1 cellular context compared by ENCODE assay signal in the genomic region with DNA sequence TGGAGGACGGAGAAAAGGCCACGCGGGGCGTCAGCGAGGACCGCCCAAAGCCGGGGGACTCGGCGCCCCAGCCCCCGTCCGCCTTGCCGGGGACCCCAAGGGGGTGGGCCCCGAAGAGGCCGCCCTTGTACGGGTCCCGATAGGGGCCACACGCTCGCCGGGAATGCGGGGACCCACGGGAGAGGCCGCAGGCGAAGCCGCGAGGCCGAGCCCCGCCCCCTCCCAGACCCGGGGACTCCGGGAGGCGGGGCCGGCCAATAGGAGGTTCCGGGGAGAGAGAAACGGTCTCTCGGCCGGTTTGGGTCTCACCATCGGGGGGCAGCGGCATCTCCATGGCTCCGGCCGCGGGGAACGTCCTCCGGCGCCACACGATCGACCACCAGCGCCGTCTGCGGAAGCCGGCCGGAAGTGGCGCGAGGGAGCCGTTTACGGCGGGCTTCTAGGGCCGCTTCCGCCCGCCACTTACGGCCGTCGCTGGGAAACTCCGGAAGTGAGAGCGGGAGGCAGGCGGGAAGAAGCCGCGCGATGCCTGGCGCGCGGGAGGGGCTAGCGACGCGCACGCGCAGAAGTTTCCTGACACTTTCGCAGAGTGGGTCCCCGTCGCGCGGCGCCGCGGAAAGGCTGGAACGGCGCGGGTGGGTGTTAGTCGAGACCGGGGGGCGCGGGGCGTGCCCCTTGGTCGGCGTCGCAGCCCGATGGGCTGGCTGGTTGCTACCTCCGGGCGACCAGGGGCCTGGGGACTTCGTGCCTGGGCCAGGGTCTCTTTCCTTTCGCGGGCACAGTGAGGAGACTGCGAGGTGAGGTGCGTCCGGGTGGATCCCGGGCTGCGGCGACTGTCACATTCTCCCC.
TF ChIP-seq lines count a peak whose summit lies in the region.

A gene with protein sequence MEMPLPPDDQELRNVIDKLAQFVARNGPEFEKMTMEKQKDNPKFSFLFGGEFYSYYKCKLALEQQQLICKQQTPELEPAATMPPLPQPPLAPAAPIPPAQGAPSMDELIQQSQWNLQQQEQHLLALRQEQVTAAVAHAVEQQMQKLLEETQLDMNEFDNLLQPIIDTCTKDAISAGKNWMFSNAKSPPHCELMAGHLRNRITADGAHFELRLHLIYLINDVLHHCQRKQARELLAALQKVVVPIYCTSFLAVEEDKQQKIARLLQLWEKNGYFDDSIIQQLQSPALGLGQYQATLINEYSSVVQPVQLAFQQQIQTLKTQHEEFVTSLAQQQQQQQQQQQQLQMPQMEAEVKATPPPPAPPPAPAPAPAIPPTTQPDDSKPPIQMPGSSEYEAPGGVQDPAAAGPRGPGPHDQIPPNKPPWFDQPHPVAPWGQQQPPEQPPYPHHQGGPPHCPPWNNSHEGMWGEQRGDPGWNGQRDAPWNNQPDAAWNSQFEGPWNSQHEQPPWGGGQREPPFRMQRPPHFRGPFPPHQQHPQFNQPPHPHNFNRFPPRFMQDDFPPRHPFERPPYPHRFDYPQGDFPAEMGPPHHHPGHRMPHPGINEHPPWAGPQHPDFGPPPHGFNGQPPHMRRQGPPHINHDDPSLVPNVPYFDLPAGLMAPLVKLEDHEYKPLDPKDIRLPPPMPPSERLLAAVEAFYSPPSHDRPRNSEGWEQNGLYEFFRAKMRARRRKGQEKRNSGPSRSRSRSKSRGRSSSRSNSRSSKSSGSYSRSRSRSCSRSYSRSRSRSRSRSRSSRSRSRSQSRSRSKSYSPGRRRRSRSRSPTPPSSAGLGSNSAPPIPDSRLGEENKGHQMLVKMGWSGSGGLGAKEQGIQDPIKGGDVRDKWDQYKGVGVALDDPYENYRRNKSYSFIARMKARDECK (minus strand): TSS at position 393 of the 849 bp plus-strand sequence. CDS start 59 bp downstream, at position 334.

TF ChIP-seq in HEK293, 187 proteins besides CTCF, POLR2A, EP300 and RAD21 (continued from another document and continues in another):
- TF ChIP-seq, protein P1, sequence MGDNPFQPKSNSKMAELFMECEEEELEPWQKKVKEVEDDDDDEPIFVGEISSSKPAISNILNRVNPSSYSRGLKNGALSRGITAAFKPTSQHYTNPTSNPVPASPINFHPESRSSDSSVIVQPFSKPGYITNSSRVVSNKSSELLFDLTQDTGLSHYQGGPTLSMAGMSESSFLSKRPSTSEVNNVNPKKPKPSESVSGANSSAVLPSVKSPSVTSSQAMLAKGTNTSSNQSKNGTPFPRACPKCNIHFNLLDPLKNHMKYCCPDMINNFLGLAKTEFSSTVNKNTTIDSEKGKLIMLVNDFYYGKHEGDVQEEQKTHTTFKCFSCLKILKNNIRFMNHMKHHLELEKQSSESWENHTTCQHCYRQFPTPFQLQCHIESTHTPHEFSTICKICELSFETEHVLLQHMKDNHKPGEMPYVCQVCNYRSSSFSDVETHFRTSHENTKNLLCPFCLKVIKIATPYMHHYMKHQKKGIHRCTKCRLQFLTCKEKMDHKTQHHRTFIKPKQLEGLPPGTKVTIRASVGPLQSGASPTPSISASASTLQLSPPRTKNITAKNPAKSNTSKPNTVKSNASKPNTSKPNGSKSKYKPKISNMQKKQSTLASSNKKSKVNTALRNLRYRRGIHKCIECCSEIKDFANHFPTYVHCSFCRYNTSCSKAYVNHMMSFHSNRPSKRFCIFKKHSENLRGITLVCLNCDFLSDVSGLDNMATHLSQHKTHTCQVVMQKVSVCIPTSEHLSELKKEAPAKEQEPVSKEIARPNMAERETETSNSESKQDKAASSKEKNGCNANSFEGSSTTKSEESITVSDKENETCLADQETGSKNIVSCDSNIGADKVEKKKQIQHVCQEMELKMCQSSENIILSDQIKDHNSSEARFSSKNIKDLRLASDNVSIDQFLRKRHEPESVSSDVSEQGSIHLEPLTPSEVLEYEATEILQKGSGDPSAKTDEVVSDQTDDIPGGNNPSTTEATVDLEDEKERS (tag by site-specific recombination; IDR thresholded peaks at IDR 0.05): no peak
- TF ChIP-seq ZNF138 (tag by site-specific recombination; IDR thresholded peaks at IDR 0.05; ENCODE audit: borderline replicate concordance) (no peak), ZNF146 (tag by site-specific recombination; IDR thresholded peaks at IDR 0.05) (no peak), ZNF792 (tag by site-specific recombination; IDR thresholded peaks at IDR 0.05) (no peak), SCRT1 (tag by site-specific recombination; IDR thresholded peaks at IDR 0.05; ENCODE audit: borderline replicate concordance) (no peak), ZNF843 (tag by site-specific recombination; IDR thresholded peaks at IDR 0.05) (peak; percentile 38; the same call in 1 of the 2 replicates), ZNF664 (tag by site-specific recombination; IDR thresholded peaks at IDR 0.05) (no peak), RBAK (tag by site-specific recombination; IDR thresholded peaks at IDR 0.05) (no peak), GLI4 (tag by site-specific recombination; IDR thresholded peaks at IDR 0.05) (no peak), ZSCAN16 (tag by site-specific recombination; IDR thresholded peaks at IDR 0.05) (no peak), ZNF133 (tag by site-specific recombination; IDR thresholded peaks at IDR 0.05) (0 out of 2 replicates have a peak, but pooled peaks have one; percentile 13), ZNF202 (tag by site-specific recombination; IDR thresholded peaks at IDR 0.05; ENCODE audit: borderline replicate concordance) (no peak), ZBTB1 (tag by site-specific recombination; IDR thresholded peaks at IDR 0.05) (no peak), ZNF221 (tag by site-specific recombination; IDR thresholded peaks at IDR 0.05; ENCODE audit: borderline replicate concordance) (no peak), ZNF174 (tag by site-specific recombination; IDR thresholded peaks at IDR 0.05) (no peak), ZNF658 (tag by site-specific recombination; IDR thresholded peaks at IDR 0.05) (no peak), HOXA7 (CRISPR knock-in tag; IDR thresholded peaks at IDR 0.05; ENCODE audit: borderline replicate concordance) (no peak), ZNF248 (tag by site-specific recombination; IDR thresholded peaks at IDR 0.05) (no peak), ZNF544 (tag by site-specific recombination; IDR thresholded peaks at IDR 0.05) (no peak), KLF7 (tag by site-specific recombination; IDR thresholded peaks at IDR 0.05; ENCODE audit: borderline replicate concordance) (no peak), GFI1B (tag by site-specific recombination; IDR thresholded peaks at IDR 0.05) (no peak), ZNF404 (tag by site-specific recombination; IDR thresholded peaks at IDR 0.05) (no peak), YY2 (tag by site-specific recombination; IDR thresholded peaks at IDR 0.05) (peak; percentile 19; the same call in 1 of the 2 replicates), BCL11A (tag by site-specific recombination; IDR thresholded peaks at IDR 0.05; ENCODE audit: low read depth) (no peak), ZNF433 (tag by site-specific recombination; IDR thresholded peaks at IDR 0.05; ENCODE audit: low read depth) (no peak), ZNF600 (tag by site-specific recombination; IDR thresholded peaks at IDR 0.05) (peak; percentile 54), ZNF521 (tag by site-specific recombination; IDR thresholded peaks at IDR 0.05) (no peak), ZBTB20 (tag by site-specific recombination; IDR thresholded peaks at IDR 0.05) (no peak), ZNF629 (tag by site-specific recombination; IDR thresholded peaks at IDR 0.05) (no peak), ZNF366 (tag by site-specific recombination; conservative IDR thresholded peaks at IDR 0.05) (0 out of 2 replicates have a peak, but pooled peaks have one; percentile 43), ZFHX2 (tag by site-specific recombination; conservative IDR thresholded peaks at IDR 0.05) (0 out of 2 replicates have a peak, but pooled peaks have one; percentile 33), ZNF335 (tag by site-specific recombination; conservative IDR thresholded peaks at IDR 0.05) (peak; percentile 85)
- TF ChIP-seq, protein P2, sequence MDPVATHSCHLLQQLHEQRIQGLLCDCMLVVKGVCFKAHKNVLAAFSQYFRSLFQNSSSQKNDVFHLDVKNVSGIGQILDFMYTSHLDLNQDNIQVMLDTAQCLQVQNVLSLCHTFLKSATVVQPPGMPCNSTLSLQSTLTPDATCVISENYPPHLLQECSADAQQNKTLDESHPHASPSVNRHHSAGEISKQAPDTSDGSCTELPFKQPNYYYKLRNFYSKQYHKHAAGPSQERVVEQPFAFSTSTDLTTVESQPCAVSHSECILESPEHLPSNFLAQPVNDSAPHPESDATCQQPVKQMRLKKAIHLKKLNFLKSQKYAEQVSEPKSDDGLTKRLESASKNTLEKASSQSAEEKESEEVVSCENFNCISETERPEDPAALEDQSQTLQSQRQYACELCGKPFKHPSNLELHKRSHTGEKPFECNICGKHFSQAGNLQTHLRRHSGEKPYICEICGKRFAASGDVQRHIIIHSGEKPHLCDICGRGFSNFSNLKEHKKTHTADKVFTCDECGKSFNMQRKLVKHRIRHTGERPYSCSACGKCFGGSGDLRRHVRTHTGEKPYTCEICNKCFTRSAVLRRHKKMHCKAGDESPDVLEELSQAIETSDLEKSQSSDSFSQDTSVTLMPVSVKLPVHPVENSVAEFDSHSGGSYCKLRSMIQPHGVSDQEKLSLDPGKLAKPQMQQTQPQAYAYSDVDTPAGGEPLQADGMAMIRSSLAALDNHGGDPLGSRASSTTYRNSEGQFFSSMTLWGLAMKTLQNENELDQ (tag by site-specific recombination; IDR thresholded peaks at IDR 0.05; ENCODE audit: low read depth): no peak
- TF ChIP-seq, protein P3, sequence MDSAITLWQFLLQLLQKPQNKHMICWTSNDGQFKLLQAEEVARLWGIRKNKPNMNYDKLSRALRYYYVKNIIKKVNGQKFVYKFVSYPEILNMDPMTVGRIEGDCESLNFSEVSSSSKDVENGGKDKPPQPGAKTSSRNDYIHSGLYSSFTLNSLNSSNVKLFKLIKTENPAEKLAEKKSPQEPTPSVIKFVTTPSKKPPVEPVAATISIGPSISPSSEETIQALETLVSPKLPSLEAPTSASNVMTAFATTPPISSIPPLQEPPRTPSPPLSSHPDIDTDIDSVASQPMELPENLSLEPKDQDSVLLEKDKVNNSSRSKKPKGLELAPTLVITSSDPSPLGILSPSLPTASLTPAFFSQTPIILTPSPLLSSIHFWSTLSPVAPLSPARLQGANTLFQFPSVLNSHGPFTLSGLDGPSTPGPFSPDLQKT (IDR thresholded peaks at IDR 0.05; ENCODE audit: borderline replicate concordance, low read depth, low read length): peak; percentile 97
- TF ChIP-seq, protein P4, sequence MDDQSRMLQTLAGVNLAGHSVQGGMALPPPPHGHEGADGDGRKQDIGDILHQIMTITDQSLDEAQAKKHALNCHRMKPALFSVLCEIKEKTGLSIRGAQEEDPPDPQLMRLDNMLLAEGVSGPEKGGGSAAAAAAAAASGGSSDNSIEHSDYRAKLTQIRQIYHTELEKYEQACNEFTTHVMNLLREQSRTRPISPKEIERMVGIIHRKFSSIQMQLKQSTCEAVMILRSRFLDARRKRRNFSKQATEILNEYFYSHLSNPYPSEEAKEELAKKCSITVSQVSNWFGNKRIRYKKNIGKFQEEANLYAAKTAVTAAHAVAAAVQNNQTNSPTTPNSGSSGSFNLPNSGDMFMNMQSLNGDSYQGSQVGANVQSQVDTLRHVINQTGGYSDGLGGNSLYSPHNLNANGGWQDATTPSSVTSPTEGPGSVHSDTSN (CRISPR knock-in tag; IDR thresholded peaks at IDR 0.05): no peak; the same call in 1 of the 2 replicates
- TF ChIP-seq, protein P5, sequence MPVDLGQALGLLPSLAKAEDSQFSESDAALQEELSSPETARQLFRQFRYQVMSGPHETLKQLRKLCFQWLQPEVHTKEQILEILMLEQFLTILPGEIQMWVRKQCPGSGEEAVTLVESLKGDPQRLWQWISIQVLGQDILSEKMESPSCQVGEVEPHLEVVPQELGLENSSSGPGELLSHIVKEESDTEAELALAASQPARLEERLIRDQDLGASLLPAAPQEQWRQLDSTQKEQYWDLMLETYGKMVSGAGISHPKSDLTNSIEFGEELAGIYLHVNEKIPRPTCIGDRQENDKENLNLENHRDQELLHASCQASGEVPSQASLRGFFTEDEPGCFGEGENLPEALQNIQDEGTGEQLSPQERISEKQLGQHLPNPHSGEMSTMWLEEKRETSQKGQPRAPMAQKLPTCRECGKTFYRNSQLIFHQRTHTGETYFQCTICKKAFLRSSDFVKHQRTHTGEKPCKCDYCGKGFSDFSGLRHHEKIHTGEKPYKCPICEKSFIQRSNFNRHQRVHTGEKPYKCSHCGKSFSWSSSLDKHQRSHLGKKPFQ (tag by site-specific recombination; IDR thresholded peaks at IDR 0.05): no peak
- TF ChIP-seq, protein P6, sequence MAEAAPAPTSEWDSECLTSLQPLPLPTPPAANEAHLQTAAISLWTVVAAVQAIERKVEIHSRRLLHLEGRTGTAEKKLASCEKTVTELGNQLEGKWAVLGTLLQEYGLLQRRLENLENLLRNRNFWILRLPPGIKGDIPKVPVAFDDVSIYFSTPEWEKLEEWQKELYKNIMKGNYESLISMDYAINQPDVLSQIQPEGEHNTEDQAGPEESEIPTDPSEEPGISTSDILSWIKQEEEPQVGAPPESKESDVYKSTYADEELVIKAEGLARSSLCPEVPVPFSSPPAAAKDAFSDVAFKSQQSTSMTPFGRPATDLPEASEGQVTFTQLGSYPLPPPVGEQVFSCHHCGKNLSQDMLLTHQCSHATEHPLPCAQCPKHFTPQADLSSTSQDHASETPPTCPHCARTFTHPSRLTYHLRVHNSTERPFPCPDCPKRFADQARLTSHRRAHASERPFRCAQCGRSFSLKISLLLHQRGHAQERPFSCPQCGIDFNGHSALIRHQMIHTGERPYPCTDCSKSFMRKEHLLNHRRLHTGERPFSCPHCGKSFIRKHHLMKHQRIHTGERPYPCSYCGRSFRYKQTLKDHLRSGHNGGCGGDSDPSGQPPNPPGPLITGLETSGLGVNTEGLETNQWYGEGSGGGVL (tag by site-specific recombination; IDR thresholded peaks at IDR 0.05): no peak
- TF ChIP-seq, protein P7, sequence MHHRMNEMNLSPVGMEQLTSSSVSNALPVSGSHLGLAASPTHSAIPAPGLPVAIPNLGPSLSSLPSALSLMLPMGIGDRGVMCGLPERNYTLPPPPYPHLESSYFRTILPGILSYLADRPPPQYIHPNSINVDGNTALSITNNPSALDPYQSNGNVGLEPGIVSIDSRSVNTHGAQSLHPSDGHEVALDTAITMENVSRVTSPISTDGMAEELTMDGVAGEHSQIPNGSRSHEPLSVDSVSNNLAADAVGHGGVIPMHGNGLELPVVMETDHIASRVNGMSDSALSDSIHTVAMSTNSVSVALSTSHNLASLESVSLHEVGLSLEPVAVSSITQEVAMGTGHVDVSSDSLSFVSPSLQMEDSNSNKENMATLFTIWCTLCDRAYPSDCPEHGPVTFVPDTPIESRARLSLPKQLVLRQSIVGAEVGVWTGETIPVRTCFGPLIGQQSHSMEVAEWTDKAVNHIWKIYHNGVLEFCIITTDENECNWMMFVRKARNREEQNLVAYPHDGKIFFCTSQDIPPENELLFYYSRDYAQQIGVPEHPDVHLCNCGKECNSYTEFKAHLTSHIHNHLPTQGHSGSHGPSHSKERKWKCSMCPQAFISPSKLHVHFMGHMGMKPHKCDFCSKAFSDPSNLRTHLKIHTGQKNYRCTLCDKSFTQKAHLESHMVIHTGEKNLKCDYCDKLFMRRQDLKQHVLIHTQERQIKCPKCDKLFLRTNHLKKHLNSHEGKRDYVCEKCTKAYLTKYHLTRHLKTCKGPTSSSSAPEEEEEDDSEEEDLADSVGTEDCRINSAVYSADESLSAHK (tag by site-specific recombination; IDR thresholded peaks at IDR 0.05): peak; percentile 27; the same call in 1 of the 2 replicates
